1 cellular context compared by ENCODE assay signal in the genomic region with DNA sequence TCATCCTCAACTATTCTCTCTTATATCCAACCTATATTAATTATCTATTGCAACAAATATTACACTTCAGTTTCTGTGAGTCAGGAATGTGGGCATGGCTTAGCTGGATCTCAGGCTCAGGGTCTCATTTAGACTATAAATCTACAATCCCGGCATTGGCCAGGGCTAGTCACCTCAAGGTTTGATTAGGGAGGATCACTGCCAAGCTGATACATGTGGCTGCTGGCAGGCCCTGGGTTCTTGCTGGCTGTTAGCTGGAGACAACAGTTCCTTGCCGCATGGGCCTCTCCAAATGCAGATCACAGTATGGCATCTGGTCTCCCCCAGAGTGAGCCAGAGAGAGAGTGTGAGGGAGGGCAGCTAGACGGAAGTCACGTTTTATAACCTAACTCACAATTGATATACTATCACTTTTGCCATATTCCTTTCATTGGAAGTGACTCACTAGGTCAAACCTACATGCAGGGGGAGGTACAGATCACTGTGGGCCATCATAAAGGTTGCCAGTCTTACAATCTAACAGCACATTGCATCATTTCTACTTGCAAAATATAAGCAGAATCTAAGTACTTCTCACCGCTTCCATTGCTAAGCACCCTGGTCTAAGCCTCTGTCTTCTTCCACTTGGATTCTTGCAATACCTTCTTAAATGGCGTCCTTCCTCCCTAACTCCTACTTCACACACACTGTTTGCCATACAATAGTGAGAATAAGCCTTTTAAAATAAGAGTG.
TF ChIP-seq lines count a peak whose summit lies in the region.

No MANE protein-coding gene starts in this region.

TF ChIP-seq in K562, 482 proteins besides CTCF, POLR2A, EP300 and RAD21 (continues in another document):
- TF ChIP-seq, protein P1, sequence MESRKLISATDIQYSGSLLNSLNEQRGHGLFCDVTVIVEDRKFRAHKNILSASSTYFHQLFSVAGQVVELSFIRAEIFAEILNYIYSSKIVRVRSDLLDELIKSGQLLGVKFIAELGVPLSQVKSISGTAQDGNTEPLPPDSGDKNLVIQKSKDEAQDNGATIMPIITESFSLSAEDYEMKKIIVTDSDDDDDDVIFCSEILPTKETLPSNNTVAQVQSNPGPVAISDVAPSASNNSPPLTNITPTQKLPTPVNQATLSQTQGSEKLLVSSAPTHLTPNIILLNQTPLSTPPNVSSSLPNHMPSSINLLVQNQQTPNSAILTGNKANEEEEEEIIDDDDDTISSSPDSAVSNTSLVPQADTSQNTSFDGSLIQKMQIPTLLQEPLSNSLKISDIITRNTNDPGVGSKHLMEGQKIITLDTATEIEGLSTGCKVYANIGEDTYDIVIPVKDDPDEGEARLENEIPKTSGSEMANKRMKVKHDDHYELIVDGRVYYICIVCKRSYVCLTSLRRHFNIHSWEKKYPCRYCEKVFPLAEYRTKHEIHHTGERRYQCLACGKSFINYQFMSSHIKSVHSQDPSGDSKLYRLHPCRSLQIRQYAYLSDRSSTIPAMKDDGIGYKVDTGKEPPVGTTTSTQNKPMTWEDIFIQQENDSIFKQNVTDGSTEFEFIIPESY (CRISPR knock-in tag; IDR thresholded peaks at IDR 0.05) = no peak
- TF ChIP-seq E2F6 (IDR thresholded peaks at IDR 0.05; ENCODE audit: borderline replicate concordance in 1 of 2, extremely low read depth in 1 of 2, insufficient read depth in 1 of 2, insufficient read length in 1 of 2, low read depth in 1 of 2, low read length in 1 of 2, poor library complexity in 1 of 2, severe bottlenecking in 1 of 2) (no peak), PML (IDR thresholded peaks at IDR 0.05; ENCODE audit: low read length) (no peak), PCBP1 (IDR thresholded peaks at IDR 0.05; ENCODE audit: low read depth, low read length, poor library complexity, severe bottlenecking) (no peak), CBX1 (IDR thresholded peaks at IDR 0.05; ENCODE audit: low read depth) (no peak), ZNF780A (CRISPR knock-in tag; IDR thresholded peaks at IDR 0.05) (no peak), JUND (IDR thresholded peaks at IDR 0.05; ENCODE audit: borderline replicate concordance, low read depth, low read length) (peak; percentile 8; the same call in 1 of the 2 replicates), JUND (tag; IDR thresholded peaks at IDR 0.05; ENCODE audit: borderline replicate concordance, low read depth, low read length) (no peak), NCOA2 (IDR thresholded peaks at IDR 0.05; ENCODE audit: partially characterized antibody in 2 of 2) (no peak), KLF10 (CRISPR knock-in tag; IDR thresholded peaks at IDR 0.05) (no peak), ZKSCAN8 (CRISPR knock-in tag; IDR thresholded peaks at IDR 0.05) (no peak), SRSF1 (IDR thresholded peaks at IDR 0.05; ENCODE audit: low read depth, low read length) (no peak), RFX1 (IDR thresholded peaks at IDR 0.05) (no peak), CBFA2T3 (IDR thresholded peaks at IDR 0.05) (peak; percentile 61; the same call in 1 of the 2 replicates), CEBPB (tag; IDR thresholded peaks at IDR 0.05) (peak; percentile 75), MAZ (CRISPR knock-in tag; conservative IDR thresholded peaks at IDR 0.05 in 1 of 2, IDR thresholded peaks at IDR 0.05 in 1 of 2) (no peak), NR1H2 (CRISPR knock-in tag; IDR thresholded peaks at IDR 0.05) (no peak), CEBPG (CRISPR knock-in tag; IDR thresholded peaks at IDR 0.05) (peak; percentile 45; the same call in 1 of the 2 replicates), CEBPG (tag; conservative IDR thresholded peaks at IDR 0.05 in 1 of 2, IDR thresholded peaks at IDR 0.05 in 1 of 2) (peak; percentile 45 to 86; a peak in 3 of 4 replicates), RBM17 (IDR thresholded peaks at IDR 0.05; ENCODE audit: borderline replicate concordance, low read depth, low read length) (no peak), GATAD2A (IDR thresholded peaks at IDR 0.05) (no peak), BDP1 (IDR thresholded peaks at IDR 0.05; ENCODE audit: insufficient read depth, insufficient read length) (no peak), CC2D1A (IDR thresholded peaks at IDR 0.05) (no peak), HBP1 (CRISPR knock-in tag; IDR thresholded peaks at IDR 0.05) (no peak), BRCA1 (IDR thresholded peaks at IDR 0.05) (no peak), BRCA1 (CRISPR knock-in tag; IDR thresholded peaks at IDR 0.05) (no peak), ESRRB (CRISPR knock-in tag; IDR thresholded peaks at IDR 0.05; ENCODE audit: borderline replicate concordance) (no peak), CXXC5 (CRISPR knock-in tag; IDR thresholded peaks at IDR 0.05) (no peak), GTF2F1 (IDR thresholded peaks at IDR 0.05; ENCODE audit: low read depth, low read length) (no peak), MYBL2 (IDR thresholded peaks at IDR 0.05; ENCODE audit: low read depth) (no peak), MYBL2 (CRISPR knock-in tag; IDR thresholded peaks at IDR 0.05; ENCODE audit: borderline replicate concordance) (no peak), KLF16 (IDR thresholded peaks at IDR 0.05) (no peak), RBM25 (IDR thresholded peaks at IDR 0.05; ENCODE audit: low read depth, low read length, severe bottlenecking) (peak; percentile 11), TRIM28 (IDR thresholded peaks at IDR 0.05) (no peak), TAF7 (tag; IDR thresholded peaks at IDR 0.05) (no peak), ZNF764 (CRISPR knock-in tag; IDR thresholded peaks at IDR 0.05; ENCODE audit: low read depth) (no peak), SIN3A (IDR thresholded peaks at IDR 0.05; ENCODE audit: borderline replicate concordance in 2 of 2, control insufficient read depth in 1 of 2, low read depth in 2 of 2, low read length in 2 of 2) (no peak), ATF3 (IDR thresholded peaks at IDR 0.05) (peak; percentile 73), ATF3 (CRISPR knock-in tag; conservative IDR thresholded peaks at IDR 0.05) (no peak), PHB2 (IDR thresholded peaks at IDR 0.05; ENCODE audit: low read depth) (no peak), IFI16 (CRISPR knock-in tag; IDR thresholded peaks at IDR 0.05) (no peak)
- TF ChIP-seq, protein P2, sequence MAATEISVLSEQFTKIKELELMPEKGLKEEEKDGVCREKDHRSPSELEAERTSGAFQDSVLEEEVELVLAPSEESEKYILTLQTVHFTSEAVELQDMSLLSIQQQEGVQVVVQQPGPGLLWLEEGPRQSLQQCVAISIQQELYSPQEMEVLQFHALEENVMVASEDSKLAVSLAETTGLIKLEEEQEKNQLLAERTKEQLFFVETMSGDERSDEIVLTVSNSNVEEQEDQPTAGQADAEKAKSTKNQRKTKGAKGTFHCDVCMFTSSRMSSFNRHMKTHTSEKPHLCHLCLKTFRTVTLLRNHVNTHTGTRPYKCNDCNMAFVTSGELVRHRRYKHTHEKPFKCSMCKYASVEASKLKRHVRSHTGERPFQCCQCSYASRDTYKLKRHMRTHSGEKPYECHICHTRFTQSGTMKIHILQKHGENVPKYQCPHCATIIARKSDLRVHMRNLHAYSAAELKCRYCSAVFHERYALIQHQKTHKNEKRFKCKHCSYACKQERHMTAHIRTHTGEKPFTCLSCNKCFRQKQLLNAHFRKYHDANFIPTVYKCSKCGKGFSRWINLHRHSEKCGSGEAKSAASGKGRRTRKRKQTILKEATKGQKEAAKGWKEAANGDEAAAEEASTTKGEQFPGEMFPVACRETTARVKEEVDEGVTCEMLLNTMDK (IDR thresholded peaks at IDR 0.05; ENCODE audit: borderline replicate concordance, insufficient read depth, low read depth, low read length, poor library complexity, severe bottlenecking) = no peak
- TF ChIP-seq, protein P3, sequence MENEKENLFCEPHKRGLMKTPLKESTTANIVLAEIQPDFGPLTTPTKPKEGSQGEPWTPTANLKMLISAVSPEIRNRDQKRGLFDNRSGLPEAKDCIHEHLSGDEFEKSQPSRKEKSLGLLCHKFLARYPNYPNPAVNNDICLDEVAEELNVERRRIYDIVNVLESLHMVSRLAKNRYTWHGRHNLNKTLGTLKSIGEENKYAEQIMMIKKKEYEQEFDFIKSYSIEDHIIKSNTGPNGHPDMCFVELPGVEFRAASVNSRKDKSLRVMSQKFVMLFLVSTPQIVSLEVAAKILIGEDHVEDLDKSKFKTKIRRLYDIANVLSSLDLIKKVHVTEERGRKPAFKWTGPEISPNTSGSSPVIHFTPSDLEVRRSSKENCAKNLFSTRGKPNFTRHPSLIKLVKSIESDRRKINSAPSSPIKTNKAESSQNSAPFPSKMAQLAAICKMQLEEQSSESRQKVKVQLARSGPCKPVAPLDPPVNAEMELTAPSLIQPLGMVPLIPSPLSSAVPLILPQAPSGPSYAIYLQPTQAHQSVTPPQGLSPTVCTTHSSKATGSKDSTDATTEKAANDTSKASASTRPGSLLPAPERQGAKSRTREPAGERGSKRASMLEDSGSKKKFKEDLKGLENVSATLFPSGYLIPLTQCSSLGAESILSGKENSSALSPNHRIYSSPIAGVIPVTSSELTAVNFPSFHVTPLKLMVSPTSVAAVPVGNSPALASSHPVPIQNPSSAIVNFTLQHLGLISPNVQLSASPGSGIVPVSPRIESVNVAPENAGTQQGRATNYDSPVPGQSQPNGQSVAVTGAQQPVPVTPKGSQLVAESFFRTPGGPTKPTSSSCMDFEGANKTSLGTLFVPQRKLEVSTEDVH (IDR thresholded peaks at IDR 0.05; ENCODE audit: low read depth, partially characterized antibody) = no peak
- TF ChIP-seq, protein P4, sequence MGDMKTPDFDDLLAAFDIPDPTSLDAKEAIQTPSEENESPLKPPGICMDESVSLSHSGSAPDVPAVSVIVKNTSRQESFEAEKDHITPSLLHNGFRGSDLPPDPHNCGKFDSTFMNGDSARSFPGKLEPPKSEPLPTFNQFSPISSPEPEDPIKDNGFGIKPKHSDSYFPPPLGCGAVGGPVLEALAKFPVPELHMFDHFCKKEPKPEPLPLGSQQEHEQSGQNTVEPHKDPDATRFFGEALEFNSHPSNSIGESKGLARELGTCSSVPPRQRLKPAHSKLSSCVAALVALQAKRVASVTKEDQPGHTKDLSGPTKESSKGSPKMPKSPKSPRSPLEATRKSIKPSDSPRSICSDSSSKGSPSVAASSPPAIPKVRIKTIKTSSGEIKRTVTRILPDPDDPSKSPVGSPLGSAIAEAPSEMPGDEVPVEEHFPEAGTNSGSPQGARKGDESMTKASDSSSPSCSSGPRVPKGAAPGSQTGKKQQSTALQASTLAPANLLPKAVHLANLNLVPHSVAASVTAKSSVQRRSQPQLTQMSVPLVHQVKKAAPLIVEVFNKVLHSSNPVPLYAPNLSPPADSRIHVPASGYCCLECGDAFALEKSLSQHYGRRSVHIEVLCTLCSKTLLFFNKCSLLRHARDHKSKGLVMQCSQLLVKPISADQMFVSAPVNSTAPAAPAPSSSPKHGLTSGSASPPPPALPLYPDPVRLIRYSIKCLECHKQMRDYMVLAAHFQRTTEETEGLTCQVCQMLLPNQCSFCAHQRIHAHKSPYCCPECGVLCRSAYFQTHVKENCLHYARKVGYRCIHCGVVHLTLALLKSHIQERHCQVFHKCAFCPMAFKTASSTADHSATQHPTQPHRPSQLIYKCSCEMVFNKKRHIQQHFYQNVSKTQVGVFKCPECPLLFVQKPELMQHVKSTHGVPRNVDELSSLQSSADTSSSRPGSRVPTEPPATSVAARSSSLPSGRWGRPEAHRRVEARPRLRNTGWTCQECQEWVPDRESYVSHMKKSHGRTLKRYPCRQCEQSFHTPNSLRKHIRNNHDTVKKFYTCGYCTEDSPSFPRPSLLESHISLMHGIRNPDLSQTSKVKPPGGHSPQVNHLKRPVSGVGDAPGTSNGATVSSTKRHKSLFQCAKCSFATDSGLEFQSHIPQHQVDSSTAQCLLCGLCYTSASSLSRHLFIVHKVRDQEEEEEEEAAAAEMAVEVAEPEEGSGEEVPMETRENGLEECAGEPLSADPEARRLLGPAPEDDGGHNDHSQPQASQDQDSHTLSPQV (IDR thresholded peaks at IDR 0.05) = no peak
- TF ChIP-seq, protein P5, sequence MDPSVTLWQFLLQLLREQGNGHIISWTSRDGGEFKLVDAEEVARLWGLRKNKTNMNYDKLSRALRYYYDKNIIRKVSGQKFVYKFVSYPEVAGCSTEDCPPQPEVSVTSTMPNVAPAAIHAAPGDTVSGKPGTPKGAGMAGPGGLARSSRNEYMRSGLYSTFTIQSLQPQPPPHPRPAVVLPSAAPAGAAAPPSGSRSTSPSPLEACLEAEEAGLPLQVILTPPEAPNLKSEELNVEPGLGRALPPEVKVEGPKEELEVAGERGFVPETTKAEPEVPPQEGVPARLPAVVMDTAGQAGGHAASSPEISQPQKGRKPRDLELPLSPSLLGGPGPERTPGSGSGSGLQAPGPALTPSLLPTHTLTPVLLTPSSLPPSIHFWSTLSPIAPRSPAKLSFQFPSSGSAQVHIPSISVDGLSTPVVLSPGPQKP (CRISPR knock-in tag; IDR thresholded peaks at IDR 0.05) = no peak
- TF ChIP-seq, protein P6, sequence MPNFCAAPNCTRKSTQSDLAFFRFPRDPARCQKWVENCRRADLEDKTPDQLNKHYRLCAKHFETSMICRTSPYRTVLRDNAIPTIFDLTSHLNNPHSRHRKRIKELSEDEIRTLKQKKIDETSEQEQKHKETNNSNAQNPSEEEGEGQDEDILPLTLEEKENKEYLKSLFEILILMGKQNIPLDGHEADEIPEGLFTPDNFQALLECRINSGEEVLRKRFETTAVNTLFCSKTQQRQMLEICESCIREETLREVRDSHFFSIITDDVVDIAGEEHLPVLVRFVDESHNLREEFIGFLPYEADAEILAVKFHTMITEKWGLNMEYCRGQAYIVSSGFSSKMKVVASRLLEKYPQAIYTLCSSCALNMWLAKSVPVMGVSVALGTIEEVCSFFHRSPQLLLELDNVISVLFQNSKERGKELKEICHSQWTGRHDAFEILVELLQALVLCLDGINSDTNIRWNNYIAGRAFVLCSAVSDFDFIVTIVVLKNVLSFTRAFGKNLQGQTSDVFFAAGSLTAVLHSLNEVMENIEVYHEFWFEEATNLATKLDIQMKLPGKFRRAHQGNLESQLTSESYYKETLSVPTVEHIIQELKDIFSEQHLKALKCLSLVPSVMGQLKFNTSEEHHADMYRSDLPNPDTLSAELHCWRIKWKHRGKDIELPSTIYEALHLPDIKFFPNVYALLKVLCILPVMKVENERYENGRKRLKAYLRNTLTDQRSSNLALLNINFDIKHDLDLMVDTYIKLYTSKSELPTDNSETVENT (CRISPR knock-in tag; IDR thresholded peaks at IDR 0.05) = no peak
